1 cellular context compared by ENCODE assay signal in the genomic region with DNA sequence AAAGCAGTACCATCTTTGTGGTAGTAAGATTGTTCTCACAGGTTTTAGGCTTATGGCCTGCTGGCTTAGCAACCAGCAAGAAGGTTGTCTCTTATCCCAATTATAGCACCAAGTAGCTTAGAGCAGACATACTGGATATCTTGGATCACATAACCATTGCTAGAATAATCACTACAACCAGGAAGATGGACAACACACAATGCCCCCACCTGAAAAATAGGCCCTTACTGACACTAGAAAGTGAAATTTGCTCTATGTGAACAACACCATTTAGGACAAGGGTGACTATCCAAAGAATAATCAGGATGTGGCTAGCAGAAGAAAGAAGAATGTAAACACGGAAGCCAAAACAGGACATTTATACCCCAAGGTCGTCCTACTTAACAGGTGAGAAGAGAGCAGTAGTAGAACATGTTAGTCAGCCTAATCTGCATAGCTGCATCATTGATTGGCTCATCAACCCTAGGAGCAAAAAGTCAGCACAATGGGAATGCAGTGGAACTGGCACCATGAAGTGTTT.
TF ChIP-seq lines count a peak whose summit lies in the region.

No MANE protein-coding gene starts in this region.

TF ChIP-seq in HepG2, 621 proteins besides CTCF, POLR2A, EP300 and RAD21 (continued from another document and continues in another):
- TF ChIP-seq, protein P1, sequence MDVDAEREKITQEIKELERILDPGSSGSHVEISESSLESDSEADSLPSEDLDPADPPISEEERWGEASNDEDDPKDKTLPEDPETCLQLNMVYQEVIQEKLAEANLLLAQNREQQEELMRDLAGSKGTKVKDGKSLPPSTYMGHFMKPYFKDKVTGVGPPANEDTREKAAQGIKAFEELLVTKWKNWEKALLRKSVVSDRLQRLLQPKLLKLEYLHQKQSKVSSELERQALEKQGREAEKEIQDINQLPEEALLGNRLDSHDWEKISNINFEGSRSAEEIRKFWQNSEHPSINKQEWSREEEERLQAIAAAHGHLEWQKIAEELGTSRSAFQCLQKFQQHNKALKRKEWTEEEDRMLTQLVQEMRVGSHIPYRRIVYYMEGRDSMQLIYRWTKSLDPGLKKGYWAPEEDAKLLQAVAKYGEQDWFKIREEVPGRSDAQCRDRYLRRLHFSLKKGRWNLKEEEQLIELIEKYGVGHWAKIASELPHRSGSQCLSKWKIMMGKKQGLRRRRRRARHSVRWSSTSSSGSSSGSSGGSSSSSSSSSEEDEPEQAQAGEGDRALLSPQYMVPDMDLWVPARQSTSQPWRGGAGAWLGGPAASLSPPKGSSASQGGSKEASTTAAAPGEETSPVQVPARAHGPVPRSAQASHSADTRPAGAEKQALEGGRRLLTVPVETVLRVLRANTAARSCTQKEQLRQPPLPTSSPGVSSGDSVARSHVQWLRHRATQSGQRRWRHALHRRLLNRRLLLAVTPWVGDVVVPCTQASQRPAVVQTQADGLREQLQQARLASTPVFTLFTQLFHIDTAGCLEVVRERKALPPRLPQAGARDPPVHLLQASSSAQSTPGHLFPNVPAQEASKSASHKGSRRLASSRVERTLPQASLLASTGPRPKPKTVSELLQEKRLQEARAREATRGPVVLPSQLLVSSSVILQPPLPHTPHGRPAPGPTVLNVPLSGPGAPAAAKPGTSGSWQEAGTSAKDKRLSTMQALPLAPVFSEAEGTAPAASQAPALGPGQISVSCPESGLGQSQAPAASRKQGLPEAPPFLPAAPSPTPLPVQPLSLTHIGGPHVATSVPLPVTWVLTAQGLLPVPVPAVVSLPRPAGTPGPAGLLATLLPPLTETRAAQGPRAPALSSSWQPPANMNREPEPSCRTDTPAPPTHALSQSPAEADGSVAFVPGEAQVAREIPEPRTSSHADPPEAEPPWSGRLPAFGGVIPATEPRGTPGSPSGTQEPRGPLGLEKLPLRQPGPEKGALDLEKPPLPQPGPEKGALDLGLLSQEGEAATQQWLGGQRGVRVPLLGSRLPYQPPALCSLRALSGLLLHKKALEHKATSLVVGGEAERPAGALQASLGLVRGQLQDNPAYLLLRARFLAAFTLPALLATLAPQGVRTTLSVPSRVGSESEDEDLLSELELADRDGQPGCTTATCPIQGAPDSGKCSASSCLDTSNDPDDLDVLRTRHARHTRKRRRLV (CRISPR knock-in tag; IDR thresholded peaks at IDR 0.05), result peak; percentile 94
- TF ChIP-seq JUND (CRISPR knock-in tag; IDR thresholded peaks at IDR 0.05) (no peak), ZNF382 (CRISPR knock-in tag; IDR thresholded peaks at IDR 0.05; ENCODE audit: borderline replicate concordance) (no peak), FOXP1 (IDR thresholded peaks at IDR 0.05) (no peak), FOXP1 (CRISPR knock-in tag; IDR thresholded peaks at IDR 0.05) (peak; percentile 84), CENPX (CRISPR knock-in tag; IDR thresholded peaks at IDR 0.05) (no peak), ZNF879 (CRISPR knock-in tag; IDR thresholded peaks at IDR 0.05) (no peak), ARHGAP35 (CRISPR knock-in tag; IDR thresholded peaks at IDR 0.05; ENCODE audit: borderline replicate concordance) (no peak), TBX3 (IDR thresholded peaks at IDR 0.05; ENCODE audit: borderline replicate concordance) (peak; percentile 54), ZFX (CRISPR knock-in tag; IDR thresholded peaks at IDR 0.05; ENCODE audit: low read depth) (peak; percentile 33), PPARG (CRISPR knock-in tag; conservative IDR thresholded peaks at IDR 0.05) (peak; percentile 93), PAWR (CRISPR knock-in tag; IDR thresholded peaks at IDR 0.05; ENCODE audit: borderline replicate concordance) (no peak), DPF2 (CRISPR knock-in tag; IDR thresholded peaks at IDR 0.05; ENCODE audit: borderline replicate concordance, low read depth) (no peak), TEAD2 (CRISPR knock-in tag; IDR thresholded peaks at IDR 0.05) (no peak), NR2F6 (IDR thresholded peaks at IDR 0.05) (0 out of 2 replicates have a peak, but pooled peaks have one; percentile 12), NR2F6 (CRISPR knock-in tag; IDR thresholded peaks at IDR 0.05) (no peak), SOX5 (CRISPR knock-in tag; IDR thresholded peaks at IDR 0.05; ENCODE audit: borderline replicate concordance) (peak; percentile 90), ZNF12 (CRISPR knock-in tag; IDR thresholded peaks at IDR 0.05) (no peak), SMARCE1 (IDR thresholded peaks at IDR 0.05; ENCODE audit: borderline replicate concordance) (no peak), BCL6 (CRISPR knock-in tag; IDR thresholded peaks at IDR 0.05) (peak; percentile 55; the same call in 1 of the 2 replicates), ZFP37 (CRISPR knock-in tag; IDR thresholded peaks at IDR 0.05; ENCODE audit: borderline replicate concordance) (no peak), MIXL1 (CRISPR knock-in tag; IDR thresholded peaks at IDR 0.05) (peak; percentile 84), NFIC (IDR thresholded peaks at IDR 0.05; ENCODE audit: low read length) (peak; percentile 67; the same call in 1 of the 2 replicates), ERF (CRISPR knock-in tag; IDR thresholded peaks at IDR 0.05) (no peak), ZMYM4 (CRISPR knock-in tag; IDR thresholded peaks at IDR 0.05) (no peak), ZNF652 (CRISPR knock-in tag; IDR thresholded peaks at IDR 0.05; ENCODE audit: borderline replicate concordance, low read depth) (no peak), GABPB1 (CRISPR knock-in tag; IDR thresholded peaks at IDR 0.05) (no peak), SRSF9 (IDR thresholded peaks at IDR 0.05; ENCODE audit: borderline replicate concordance, insufficient read depth, low read depth, low read length, poor library complexity, severe bottlenecking) (no peak), SPEN (CRISPR knock-in tag; IDR thresholded peaks at IDR 0.05; ENCODE audit: low read depth) (0 out of 2 replicates have a peak, but pooled peaks have one; percentile 20), HES4 (CRISPR knock-in tag; IDR thresholded peaks at IDR 0.05; ENCODE audit: borderline replicate concordance) (no peak), ZNF839 (CRISPR knock-in tag; IDR thresholded peaks at IDR 0.05; ENCODE audit: borderline replicate concordance) (no peak), TEAD3 (CRISPR knock-in tag; optimal IDR thresholded peaks at IDR 0.05; ENCODE audit: borderline replicate concordance) (peak; percentile 72), BRD4 (CRISPR knock-in tag; IDR thresholded peaks at IDR 0.05) (no peak), ZBTB38 (CRISPR knock-in tag; IDR thresholded peaks at IDR 0.05) (no peak), DNMT1 (CRISPR knock-in tag; IDR thresholded peaks at IDR 0.05) (no peak), ZSCAN12 (CRISPR knock-in tag; IDR thresholded peaks at IDR 0.05) (no peak), NKX3-1 (CRISPR knock-in tag; IDR thresholded peaks at IDR 0.05) (no peak), KDM6A (CRISPR knock-in tag; IDR thresholded peaks at IDR 0.05; ENCODE audit: low read depth) (no peak), TCF12 (IDR thresholded peaks at IDR 0.05) (no peak), TCF12 (CRISPR knock-in tag; IDR thresholded peaks at IDR 0.05) (no peak), ZNF124 (CRISPR knock-in tag; IDR thresholded peaks at IDR 0.05) (no peak), FOXK1 (CRISPR knock-in tag; IDR thresholded peaks at IDR 0.05; ENCODE audit: borderline replicate concordance, low read depth) (peak; percentile 64; the same call in 1 of the 2 replicates), SETDB1 (CRISPR knock-in tag; IDR thresholded peaks at IDR 0.05; ENCODE audit: borderline replicate concordance) (no peak), MED1 (CRISPR knock-in tag; IDR thresholded peaks at IDR 0.05) (peak; percentile 94), ZNF619 (CRISPR knock-in tag; IDR thresholded peaks at IDR 0.05) (no peak)
- TF ChIP-seq, protein P2, sequence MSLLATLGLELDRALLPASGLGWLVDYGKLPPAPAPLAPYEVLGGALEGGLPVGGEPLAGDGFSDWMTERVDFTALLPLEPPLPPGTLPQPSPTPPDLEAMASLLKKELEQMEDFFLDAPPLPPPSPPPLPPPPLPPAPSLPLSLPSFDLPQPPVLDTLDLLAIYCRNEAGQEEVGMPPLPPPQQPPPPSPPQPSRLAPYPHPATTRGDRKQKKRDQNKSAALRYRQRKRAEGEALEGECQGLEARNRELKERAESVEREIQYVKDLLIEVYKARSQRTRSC (CRISPR knock-in tag; IDR thresholded peaks at IDR 0.05; ENCODE audit: low read depth), result no peak
- TF ChIP-seq, protein P3, sequence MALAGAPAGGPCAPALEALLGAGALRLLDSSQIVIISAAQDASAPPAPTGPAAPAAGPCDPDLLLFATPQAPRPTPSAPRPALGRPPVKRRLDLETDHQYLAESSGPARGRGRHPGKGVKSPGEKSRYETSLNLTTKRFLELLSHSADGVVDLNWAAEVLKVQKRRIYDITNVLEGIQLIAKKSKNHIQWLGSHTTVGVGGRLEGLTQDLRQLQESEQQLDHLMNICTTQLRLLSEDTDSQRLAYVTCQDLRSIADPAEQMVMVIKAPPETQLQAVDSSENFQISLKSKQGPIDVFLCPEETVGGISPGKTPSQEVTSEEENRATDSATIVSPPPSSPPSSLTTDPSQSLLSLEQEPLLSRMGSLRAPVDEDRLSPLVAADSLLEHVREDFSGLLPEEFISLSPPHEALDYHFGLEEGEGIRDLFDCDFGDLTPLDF (CRISPR knock-in tag; IDR thresholded peaks at IDR 0.05), result no peak
- TF ChIP-seq, protein P4, sequence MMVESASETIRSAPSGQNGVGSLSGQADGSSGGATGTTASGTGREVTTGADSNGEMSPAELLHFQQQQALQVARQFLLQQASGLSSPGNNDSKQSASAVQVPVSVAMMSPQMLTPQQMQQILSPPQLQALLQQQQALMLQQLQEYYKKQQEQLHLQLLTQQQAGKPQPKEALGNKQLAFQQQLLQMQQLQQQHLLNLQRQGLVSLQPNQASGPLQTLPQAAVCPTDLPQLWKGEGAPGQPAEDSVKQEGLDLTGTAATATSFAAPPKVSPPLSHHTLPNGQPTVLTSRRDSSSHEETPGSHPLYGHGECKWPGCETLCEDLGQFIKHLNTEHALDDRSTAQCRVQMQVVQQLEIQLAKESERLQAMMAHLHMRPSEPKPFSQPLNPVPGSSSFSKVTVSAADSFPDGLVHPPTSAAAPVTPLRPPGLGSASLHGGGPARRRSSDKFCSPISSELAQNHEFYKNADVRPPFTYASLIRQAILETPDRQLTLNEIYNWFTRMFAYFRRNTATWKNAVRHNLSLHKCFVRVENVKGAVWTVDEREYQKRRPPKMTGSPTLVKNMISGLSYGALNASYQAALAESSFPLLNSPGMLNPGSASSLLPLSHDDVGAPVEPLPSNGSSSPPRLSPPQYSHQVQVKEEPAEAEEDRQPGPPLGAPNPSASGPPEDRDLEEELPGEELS (CRISPR knock-in tag; IDR thresholded peaks at IDR 0.05), result peak; percentile 58; the same call in 1 of the 2 replicates
- TF ChIP-seq, protein P5, sequence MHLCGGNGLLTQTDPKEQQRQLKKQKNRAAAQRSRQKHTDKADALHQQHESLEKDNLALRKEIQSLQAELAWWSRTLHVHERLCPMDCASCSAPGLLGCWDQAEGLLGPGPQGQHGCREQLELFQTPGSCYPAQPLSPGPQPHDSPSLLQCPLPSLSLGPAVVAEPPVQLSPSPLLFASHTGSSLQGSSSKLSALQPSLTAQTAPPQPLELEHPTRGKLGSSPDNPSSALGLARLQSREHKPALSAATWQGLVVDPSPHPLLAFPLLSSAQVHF (CRISPR knock-in tag; IDR thresholded peaks at IDR 0.05), result no peak
- TF ChIP-seq, protein P6, sequence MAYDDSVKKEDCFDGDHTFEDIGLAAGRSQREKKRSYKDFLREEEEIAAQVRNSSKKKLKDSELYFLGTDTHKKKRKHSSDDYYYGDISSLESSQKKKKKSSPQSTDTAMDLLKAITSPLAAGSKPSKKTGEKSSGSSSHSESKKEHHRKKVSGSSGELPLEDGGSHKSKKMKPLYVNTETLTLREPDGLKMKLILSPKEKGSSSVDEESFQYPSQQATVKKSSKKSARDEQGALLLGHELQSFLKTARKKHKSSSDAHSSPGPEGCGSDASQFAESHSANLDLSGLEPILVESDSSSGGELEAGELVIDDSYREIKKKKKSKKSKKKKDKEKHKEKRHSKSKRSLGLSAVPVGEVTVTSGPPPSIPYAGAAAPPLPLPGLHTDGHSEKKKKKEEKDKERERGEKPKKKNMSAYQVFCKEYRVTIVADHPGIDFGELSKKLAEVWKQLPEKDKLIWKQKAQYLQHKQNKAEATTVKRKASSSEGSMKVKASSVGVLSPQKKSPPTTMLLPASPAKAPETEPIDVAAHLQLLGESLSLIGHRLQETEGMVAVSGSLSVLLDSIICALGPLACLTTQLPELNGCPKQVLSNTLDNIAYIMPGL (CRISPR knock-in tag; IDR thresholded peaks at IDR 0.05; ENCODE audit: borderline replicate concordance in 1 of 2, low read depth in 1 of 2), result no peak
- TF ChIP-seq, protein P7, sequence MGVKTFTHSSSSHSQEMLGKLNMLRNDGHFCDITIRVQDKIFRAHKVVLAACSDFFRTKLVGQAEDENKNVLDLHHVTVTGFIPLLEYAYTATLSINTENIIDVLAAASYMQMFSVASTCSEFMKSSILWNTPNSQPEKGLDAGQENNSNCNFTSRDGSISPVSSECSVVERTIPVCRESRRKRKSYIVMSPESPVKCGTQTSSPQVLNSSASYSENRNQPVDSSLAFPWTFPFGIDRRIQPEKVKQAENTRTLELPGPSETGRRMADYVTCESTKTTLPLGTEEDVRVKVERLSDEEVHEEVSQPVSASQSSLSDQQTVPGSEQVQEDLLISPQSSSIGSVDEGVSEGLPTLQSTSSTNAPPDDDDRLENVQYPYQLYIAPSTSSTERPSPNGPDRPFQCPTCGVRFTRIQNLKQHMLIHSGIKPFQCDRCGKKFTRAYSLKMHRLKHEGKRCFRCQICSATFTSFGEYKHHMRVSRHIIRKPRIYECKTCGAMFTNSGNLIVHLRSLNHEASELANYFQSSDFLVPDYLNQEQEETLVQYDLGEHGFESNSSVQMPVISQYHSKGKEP (CRISPR knock-in tag; IDR thresholded peaks at IDR 0.05), result no peak
- TF ChIP-seq, protein P8, sequence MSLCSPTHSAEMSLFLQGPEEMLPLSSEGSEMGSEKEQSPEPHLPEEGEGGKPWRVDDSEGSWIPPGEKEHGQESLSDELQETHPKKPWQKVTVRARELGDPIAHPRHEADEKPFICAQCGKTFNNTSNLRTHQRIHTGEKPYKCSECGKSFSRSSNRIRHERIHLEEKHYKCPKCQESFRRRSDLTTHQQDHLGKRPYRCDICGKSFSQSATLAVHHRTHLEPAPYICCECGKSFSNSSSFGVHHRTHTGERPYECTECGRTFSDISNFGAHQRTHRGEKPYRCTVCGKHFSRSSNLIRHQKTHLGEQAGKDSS (CRISPR knock-in tag; IDR thresholded peaks at IDR 0.05; ENCODE audit: borderline replicate concordance, low read depth), result no peak
